In the genomic region with DNA sequence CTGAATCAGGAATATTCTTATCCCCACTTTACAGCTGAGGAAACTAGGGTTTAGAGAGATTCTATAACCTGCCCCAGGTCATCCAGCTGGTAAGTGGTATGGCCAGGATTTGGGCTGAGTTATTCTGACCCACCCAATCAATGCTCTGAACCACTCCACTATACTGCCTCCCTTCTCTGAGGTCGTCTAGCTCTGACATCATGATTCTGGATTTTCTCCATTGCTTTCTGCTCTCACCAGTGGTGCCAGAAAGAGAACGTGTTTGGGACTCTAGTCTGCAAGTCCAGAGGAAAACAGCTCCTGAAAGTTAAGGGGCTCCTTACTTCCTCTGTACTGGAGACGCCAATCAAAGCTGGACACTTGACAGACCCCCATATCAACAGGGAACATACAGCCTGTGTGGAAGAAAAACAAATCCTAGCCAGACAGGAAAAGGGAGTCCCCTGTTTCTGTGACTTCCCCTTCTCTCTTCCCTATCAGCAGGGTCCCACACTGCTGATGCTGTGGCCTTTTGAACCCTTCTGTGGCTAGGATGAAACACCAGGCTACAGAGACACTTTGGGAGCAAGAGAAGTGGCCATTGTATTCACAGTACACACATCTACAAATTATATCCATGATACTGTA, we compare ENCODE assay signal across 1 cellular context.
TF ChIP-seq lines count a peak whose summit lies in the region.

No MANE protein-coding gene starts in this region.

TF ChIP-seq in endothelial cell of umbilical vein, 7 proteins besides CTCF, POLR2A, EP300 and RAD21:
- no peak for TF ChIP-seq EZH2 (IDR thresholded peaks at IDR 0.05; ENCODE audit: borderline replicate concordance, low read depth, low read length, severe bottlenecking)
- no peak for TF ChIP-seq POLR2AphosphoS5 (IDR thresholded peaks at IDR 0.05; ENCODE audit: insufficient read depth, low read depth, low read length)
- TF ChIP-seq GATA2 (IDR thresholded peaks at IDR 0.05; ENCODE audit: insufficient read depth, insufficient read length, low read depth, low read length) = no peak
- TF ChIP-seq FOS (IDR thresholded peaks at IDR 0.05; ENCODE audit: borderline replicate concordance, insufficient read depth, low read length) = no peak
- TF ChIP-seq MYC (IDR thresholded peaks at IDR 0.05; ENCODE audit: low read depth, low read length) = no peak
